8 cellular contexts compared by ENCODE assay signal in genomic region chr2:171432969-171433762, GRCh38. TPM values are rescaled to one million over a fixed set of nuclear protein-coding genes. Genes with fewer than 3 reads are reported as not detected.
DNase-seq lines count a peak whose midpoint lies in the region; ATAC-seq and TF ChIP-seq lines count a peak whose summit lies in the region.

No MANE protein-coding gene starts in this region.

- no peak for ATAC-seq in HG02840 (IDR thresholded peaks at IDR 0.05; ENCODE audit: low FRiP score, unreplicated experiment)

- H3K36me3 ChIP-seq in WERI-Rb-1 (peaks cover 25% of the 10 kb centered on the region), mucosa of rectum (ENCODE audit: control insufficient read depth in 2 of 2, insufficient read depth in 2 of 2, low read length in 2 of 2) (peaks cover 9 to 11% of the 10 kb centered on the region in 2 donors)

- peak; percentile 80 for DNase-seq in activated effector memory CD4-positive, alpha-beta T cell treated with anti-CD3 and anti-CD28 coated beads, Interleukin-2, amount 50 U/mL, for 16 hours
- DNase-seq in activated effector memory CD4-positive, alpha-beta T cell treated with Interleukin-2 at 50 U/mL for 16 hours: no peak
- DNase-seq in NCI-H146 (lab: John Stamatoyannopoulos, UW): peak; percentile 59
- peak; percentile 47 for DNase-seq in WERI-Rb-1
- DNase-seq in ecto neural progenitor cell (ENCODE audit: low spot score): peak; percentile 48

- H3K9me3 ChIP-seq in WERI-Rb-1 (ENCODE audit: severe bottlenecking) (peaks cover 5% of the 10 kb centered on the region), mucosa of rectum (ENCODE audit: control insufficient read depth in 2 of 2, low read length in 2 of 2) (no peaks in the 10 kb centered on the region)

- H3K27ac ChIP-seq in WERI-Rb-1 (peak overlapping the region; percentile 54), mucosa of rectum (ENCODE audit: low read depth in 2 of 2, low read length in 2 of 2) (peak overlapping the region; percentile 98 to 99), temporal lobe (ENCODE audit: low read depth, low read length) (peak overlapping the region; percentile 82)

- H3K4me3 ChIP-seq in WERI-Rb-1 (ENCODE audit: low read depth, low read length): peak overlapping the region; percentile 81
- H3K4me3 ChIP-seq in mucosa of rectum (ENCODE audit: low read length in 2 of 2): peak overlapping the region; percentile 91 to 94

- peaks cover 16 to 17% of the 10 kb centered on the region in 2 donors for H3K4me1 ChIP-seq in mucosa of rectum (ENCODE audit: control insufficient read depth in 2 of 2, insufficient read depth in 2 of 2, low read length in 2 of 2)

- H3K9ac ChIP-seq in mucosa of rectum (ENCODE audit: low read depth in 1 of 2, low read length in 2 of 2): peak overlapping the region; percentile 89 to 96

- TF ChIP-seq CTCF in WERI-Rb-1 (IDR thresholded peaks at IDR 0.05; ENCODE audit: low read depth, low read length): no peak

- H3K27me3 ChIP-seq in WERI-Rb-1 (ENCODE audit: insufficient read depth, low read depth, severe bottlenecking): no peaks in the 10 kb centered on the region
- no peaks in the 10 kb centered on the region for H3K27me3 ChIP-seq in mucosa of rectum (ENCODE audit: control insufficient read depth in 2 of 2, insufficient read depth in 2 of 2, low read length in 2 of 2)

RNA-seq across cellular contexts. Expression of gene METTL8, which starts 0.6 kb away (rescaled TPM):
- 15.5 TPM for total RNA-seq in temporal lobe

RNA-seq across cellular contexts. Expression of gene DCAF17, which starts 0.9 kb away (rescaled TPM):
- total RNA-seq in temporal lobe: 48.4 TPM
